28 cellular contexts compared by ENCODE assay signal in the genomic region with DNA sequence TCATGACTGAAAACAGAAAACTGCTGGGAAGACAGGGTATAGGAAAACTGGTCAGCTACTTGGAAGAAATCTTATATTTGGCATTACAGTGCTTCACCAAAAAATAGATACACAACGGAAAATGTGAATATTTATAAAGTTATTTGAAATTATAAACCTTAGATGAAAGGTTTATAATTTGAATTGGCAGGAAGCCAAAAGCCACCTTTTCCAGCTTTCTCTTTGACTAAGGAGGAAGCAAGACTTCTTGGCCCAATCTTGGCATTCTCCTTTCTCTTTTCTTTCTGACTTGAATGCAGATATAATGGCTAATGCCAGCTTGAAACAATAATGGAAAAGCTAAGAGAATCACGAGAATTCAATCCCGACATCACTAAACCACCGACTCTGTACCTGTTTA.
A peak's percentile ranks its signal among the peaks of the same experiment; 100 is the strongest.
DNase-seq lines count a peak whose midpoint lies in the region; ATAC-seq, FAIRE-seq and TF ChIP-seq lines count a peak whose summit lies in the region.
"Had no signal": no experiment of that assay in that cellular context is flagged by ENCODE, and none has a peak within 500 bp of the region (broad histone marks: within the 10 kb centered on the region; RNA-seq: fewer than 3 reads in every experiment).

No MANE protein-coding gene starts in this region.

- CTCF ChIA-PET in K562 (lab: Yijun Ruan, JAX; ENCODE audit: low intra/inter-chr PET ratio) = no interaction called here

- H2AFZ ChIP-seq in K562 (ENCODE audit: low read depth, low read length) = no peak overlapping the region

- TF ChIP-seq RAD21 in K562 (CRISPR knock-in tag; conservative IDR thresholded peaks at IDR 0.05 in 1 of 2, IDR thresholded peaks at IDR 0.05 in 1 of 2) = no peak

- 0% methylated on average over 4 of the region's 4 CpGs for WGBS in K562 (ENCODE audit: insufficient coverage, low coverage, missing lambda C conversion rate)

- no peak overlapping the region for H3K27ac ChIP-seq in K562 (ENCODE audit: extremely low read depth, low read depth, low read length)
- H3K27ac ChIP-seq: 22Rv1; A549; BLaER1; BLaER1 treated with 17β-estradiol and CSF1 and Interleukin-3, amounts not matched to agents 10 nM and 100 nM; C4-2B had no signal

- no peak for TF ChIP-seq EP300 in K562 (IDR thresholded peaks at IDR 0.05; ENCODE audit: low read length)

- no peak overlapping the region for H3K9ac ChIP-seq in K562 (ENCODE audit: insufficient read depth in 1 of 2, low read depth in 2 of 2, low read length in 2 of 2)
- H3K9ac ChIP-seq: BLaER1; BLaER1 treated with 17β-estradiol and CSF1 and Interleukin-3, amounts not matched to agents 10 nM and 100 nM had no signal

- no peak for TF ChIP-seq POLR2A in K562 (conservative IDR thresholded peaks at IDR 0.05)

- ATAC-seq in K562 = no peak
- ATAC-seq: A549; CD8-positive, alpha-beta T cell had no signal

- H3K9me3 ChIP-seq in K562 (replicated peaks; ENCODE audit: control insufficient read depth, insufficient read depth, low read depth, low read length) = no peaks in the 10 kb centered on the region
- H3K9me3 ChIP-seq: A549; BE2C; BLaER1; BLaER1 treated with 17β-estradiol and CSF1 and Interleukin-3, amounts not matched to agents 10 nM and 100 nM; Caco-2 had no signal

- H3K9me1 ChIP-seq in K562 (ENCODE audit: control insufficient read depth, insufficient read depth, low read length) = no peaks in the 10 kb centered on the region

- H3K4me2 ChIP-seq in K562 (ENCODE audit: insufficient read depth, low read length) = no peak overlapping the region
- H3K4me2 ChIP-seq: A549; BLaER1; BLaER1 treated with 17β-estradiol and CSF1 and Interleukin-3, amounts not matched to agents 10 nM and 100 nM had no signal

- no peak for TF ChIP-seq CTCF in K562 (IDR thresholded peaks at IDR 0.05 in 2 of 3, conservative IDR thresholded peaks at IDR 0.05 in 1 of 3; ENCODE audit: insufficient read depth in 2 of 3, low read depth in 1 of 3, low read length in 3 of 3)

- POLR2A ChIA-PET in K562 (lab: Yijun Ruan, JAX) = no interaction called here

- no peaks in the 10 kb centered on the region for H3K27me3 ChIP-seq in K562 (ENCODE audit: control insufficient read depth in 2 of 2, insufficient read depth in 2 of 2, low read length in 2 of 2)
- H3K27me3 ChIP-seq: BE2C; BLaER1; BLaER1 treated with 17β-estradiol and CSF1 and Interleukin-3, amounts not matched to agents 10 nM and 100 nM had no signal

- no peaks in the 10 kb centered on the region for H3K36me3 ChIP-seq in K562 (ENCODE audit: control insufficient read depth, insufficient read depth, low read length)
- H3K36me3 ChIP-seq: BE2C; BLaER1; BLaER1 treated with 17β-estradiol and CSF1 and Interleukin-3, amounts not matched to agents 10 nM and 100 nM had no signal

- H3K79me2 ChIP-seq in K562 (ENCODE audit: control insufficient read depth, insufficient read depth, low read length) = no peaks in the 10 kb centered on the region

- in situ Hi-C loops in K562 (cut with MboI) = no loop called here

- no peaks in the 10 kb centered on the region for H3K4me1 ChIP-seq in K562 (replicated peaks in 1 of 2; ENCODE audit: control insufficient read depth in 2 of 2, insufficient read depth in 2 of 2, low read length in 2 of 2)
- H3K4me1 ChIP-seq: BE2C, BLaER1, Caco-2 had no signal

- intact Hi-C loops in K562 (cut with micrococcal nuclease) = no loop called here

- no peak for FAIRE-seq in K562 (lab: Jason Lieb, UNC)
- FAIRE-seq: A204.1, A549 had no signal

- DNase-seq in K562 (ENCODE audit: extremely low read depth in 1 of 4, low spot score in 3 of 4) (no peak), NCI-H2029 treated with DMSO at 0.1 percent for 48 hours (lab: John Stamatoyannopoulos, UW) (no peak)
- DNase-seq: 8988T; ACHN; AML-193; BE2C; C1 segment of cervical spinal cord; Caco-2; Calu3; CD4-positive, alpha-beta memory T cell; CD4-positive, alpha-beta T cell; CD4-positive, CD25-positive, alpha-beta regulatory T cell; CD8-positive, alpha-beta memory T cell; CD8-positive, alpha-beta T cell; COR-L47; DMS 273 treated with DMSO at 0.1 percent for 48 hours; DMS153; DMS53; DMS79; DMS79 treated with DMSO at 0.1 percent for 48 hours; DND-41; EL had no signal

- H4K20me1 ChIP-seq in K562 (replicated peaks; ENCODE audit: control insufficient read depth, insufficient read depth, low read length) = no peaks in the 10 kb centered on the region
- H4K20me1 ChIP-seq: BLaER1; BLaER1 treated with 17β-estradiol and CSF1 and Interleukin-3, amounts not matched to agents 10 nM and 100 nM had no signal

- no TSS peak for BruUV-seq in K562 (replicated peaks; lab: Mats Ljungman, UMichigan)

- H3K4me3 ChIP-seq in K562 = no peak overlapping the region
- H3K4me3 ChIP-seq: A549; BLaER1; BLaER1 treated with 17β-estradiol and CSF1 and Interleukin-3, amounts not matched to agents 10 nM and 100 nM had no signal

TF ChIP-seq in K562, 482 proteins besides CTCF, POLR2A, EP300 and RAD21:
- TF ChIP-seq NFIC (IDR thresholded peaks at IDR 0.05) (peak; percentile 58; the same call in 1 of the 2 replicates), ELF4 (CRISPR knock-in tag; IDR thresholded peaks at IDR 0.05) (no peak), ZC3H4 (CRISPR knock-in tag; IDR thresholded peaks at IDR 0.05; ENCODE audit: borderline replicate concordance) (no peak), NFIX (CRISPR knock-in tag; IDR thresholded peaks at IDR 0.05; ENCODE audit: low read depth) (peak; percentile 62)
TF ChIP-seq in K562: peak in this region for 2.
